In genomic region chr11:74237541-74237940, GRCh38 we compare ENCODE assay signal across 2 cellular contexts.
TF ChIP-seq lines count a peak whose summit lies in the region.

No MANE protein-coding gene starts in this region.

TF ChIP-seq in IMR-90, 13 proteins besides CTCF, POLR2A, EP300 and RAD21:
- TF ChIP-seq RFX5 (IDR thresholded peaks at IDR 0.05; ENCODE audit: low read depth, low read length), result no peak
- TF ChIP-seq CEBPB (IDR thresholded peaks at IDR 0.05; ENCODE audit: low read depth, low read length), result no peak
- TF ChIP-seq ELK1 (IDR thresholded peaks at IDR 0.05; ENCODE audit: borderline replicate concordance, low read depth, low read length), result no peak
- no peak for TF ChIP-seq FOS (IDR thresholded peaks at IDR 0.05; ENCODE audit: low read depth, low read length)
- no peak for TF ChIP-seq MAZ (IDR thresholded peaks at IDR 0.05; ENCODE audit: borderline replicate concordance, low read depth, low read length)
- TF ChIP-seq SMC3 (IDR thresholded peaks at IDR 0.05; ENCODE audit: low read depth, low read length), result no peak
- no peak for TF ChIP-seq CHD1 (IDR thresholded peaks at IDR 0.05; ENCODE audit: low read depth, low read length)
- TF ChIP-seq BHLHE40 (IDR thresholded peaks at IDR 0.05; ENCODE audit: low read depth, low read length), result no peak
- TF ChIP-seq RCOR1 (IDR thresholded peaks at IDR 0.05; ENCODE audit: insufficient replicate concordance, low read length), result no peak
- TF ChIP-seq USF2 (IDR thresholded peaks at IDR 0.05; ENCODE audit: low read depth, low read length), result no peak
- TF ChIP-seq MXI1 (IDR thresholded peaks at IDR 0.05; ENCODE audit: borderline replicate concordance, low read depth, low read length), result no peak
- TF ChIP-seq MAFK (IDR thresholded peaks at IDR 0.05; ENCODE audit: low read depth, low read length), result no peak
- TF ChIP-seq NFE2L2 (IDR thresholded peaks at IDR 0.05; ENCODE audit: low read depth, low read length), result no peak

TF ChIP-seq in WTC11, 78 proteins besides CTCF, POLR2A, EP300 and RAD21:
- no peak for TF ChIP-seq NR3C1 (CRISPR knock-in tag; conservative IDR thresholded peaks at IDR 0.05; ENCODE audit: low read depth)
